Comparison of ENCODE assay signal across 24 cellular contexts in genomic region chr1:33087677-33088076, GRCh38. TPM values are rescaled to one million over a fixed set of nuclear protein-coding genes. Genes with fewer than 3 reads are reported as not detected.
A peak's percentile ranks its signal among the peaks of the same experiment; 100 is the strongest.
DNase-seq lines count a peak whose midpoint lies in the region; ATAC-seq and TF ChIP-seq lines count a peak whose summit lies in the region.
"Had no signal": no experiment of that assay in that cellular context is flagged by ENCODE, and none has a peak within 500 bp of the region (broad histone marks: within the 10 kb centered on the region; RNA-seq: fewer than 3 reads in every experiment).

No MANE protein-coding gene starts in this region.

- TF ChIP-seq CTCF in osteoblast (IDR thresholded peaks at IDR 0.05; ENCODE audit: extremely low read depth, low read depth, low read length) (no peak), MCF 10A (IDR thresholded peaks at IDR 0.05; ENCODE audit: unreplicated experiment) (no peak)

- no peaks in the 10 kb centered on the region for H3K9me3 Mint-ChIP-seq in activated CD4-positive, alpha-beta T cell treated with anti-CD3 and anti-CD28 coated beads for 36 hours (ENCODE audit: low read depth)
- H3K9me3 Mint-ChIP-seq in activated naive CD8-positive, alpha-beta T cell (ENCODE audit: low read depth): no peaks in the 10 kb centered on the region
- H3K9me3 Mint-ChIP-seq in MCF 10A (ENCODE audit: unreplicated experiment): no peaks in the 10 kb centered on the region
- H3K9me3 Mint-ChIP-seq: activated naive CD4-positive, alpha-beta T cell treated with anti-CD3 and anti-CD28 coated beads, Interleukin-2, amount 50 U/mL, for 72 hours; H9; T-helper 1 cell treated with Interleukin-12 subunit alpha and Interleukin-12 subunit beta and Interleukin-4 antibody, amounts not matched to agents 30 μg/mL and 1 μg/mL, for 36 hours had no signal

- peaks cover 10% of the 10 kb centered on the region for H4K20me1 ChIP-seq in osteoblast (ENCODE audit: insufficient read depth, low read length)

- no peak for DNase-seq in activated CD4-positive, alpha-beta T cell treated with anti-CD3 and anti-CD28 coated beads for 36 hours
- DNase-seq in activated CD4-positive, alpha-beta T cell treated with anti-CD3 and anti-CD28 coated beads, Interleukin-2, amount 50 U/mL, for 48 hours: no peak
- peak; percentile 60 for DNase-seq in osteoblast (ENCODE audit: insufficient read length, low spot score, missing footprints)
- DNase-seq in MCF 10A (ENCODE audit: unreplicated experiment): no peak
- no peak for DNase-seq in G401 (ENCODE audit: low spot score)
- DNase-seq: activated T-cell treated with anti-CD3 and anti-CD28 coated beads, Interleukin-2, amount 50 U/mL, for 48 hours; AML-193; EL; H9; Kasumi-1; kidney; NCI-H1694 treated with DMSO at 0.1 percent for 48 hours; NCI-H2227 treated with DMSO at 0.1 percent for 48 hours; NCI-H774; psoas muscle; WERI-Rb-1 had no signal

- H3K27ac ChIP-seq in KOPT-K1 (ENCODE audit: low read depth, low read length, poor library complexity, severe bottlenecking): peak overlapping the region; percentile 68
- H3K27ac ChIP-seq in osteoblast (ENCODE audit: low read depth, low read length): no peak overlapping the region
- H3K27ac ChIP-seq: neutrophil, RWPE1, WERI-Rb-1 had no signal

- H3K4me2 ChIP-seq in osteoblast (ENCODE audit: insufficient read depth, low read length): no peak overlapping the region

- no peaks in the 10 kb centered on the region for H3K79me2 ChIP-seq in osteoblast (ENCODE audit: insufficient read depth, low read length)

- no peaks in the 10 kb centered on the region for H3K9me3 ChIP-seq in KOPT-K1 (ENCODE audit: insufficient read depth, low read length, poor library complexity, severe bottlenecking)
- H3K9me3 ChIP-seq in osteoblast (ENCODE audit: low read depth, low read length): no peaks in the 10 kb centered on the region
- H3K9me3 ChIP-seq: neutrophil, psoas muscle had no signal

- H3K4me3 Mint-ChIP-seq in activated CD4-positive, alpha-beta T cell treated with anti-CD3 and anti-CD28 coated beads for 36 hours: no peak overlapping the region
- no peak overlapping the region for H3K4me3 Mint-ChIP-seq in activated naive CD8-positive, alpha-beta T cell
- H3K4me3 Mint-ChIP-seq in MCF 10A (ENCODE audit: unreplicated experiment): no peak overlapping the region
- H3K4me3 Mint-ChIP-seq: H9 had no signal

- H3K4me1 ChIP-seq in osteoblast (ENCODE audit: insufficient read depth, low read length): no peaks in the 10 kb centered on the region

- H3K27me3 ChIP-seq in osteoblast (ENCODE audit: insufficient read depth, low read length): no peaks in the 10 kb centered on the region

- POLR2A ChIA-PET in activated CD4-positive, alpha-beta T cell treated with anti-CD3 and anti-CD28 coated beads for 36 hours (lab: Charles Lee): interaction anchor here (0.6 kb wide), 1 partner anchor 9 kb away, joined by 6 read pairs; no protein-coding TSS in a partner anchor
- POLR2A ChIA-PET in MCF 10A (lab: Yijun Ruan, JAX): interaction anchor here (0.5 kb wide), 1 partner anchor 228 kb away, joined by 4 read pairs; no protein-coding TSS in a partner anchor

- H3K4me1 Mint-ChIP-seq in activated CD4-positive, alpha-beta T cell treated with anti-CD3 and anti-CD28 coated beads for 36 hours: peaks cover 16% of the 10 kb centered on the region
- peaks cover 26% of the 10 kb centered on the region for H3K4me1 Mint-ChIP-seq in activated naive CD8-positive, alpha-beta T cell (ENCODE audit: low read depth)
- H3K4me1 Mint-ChIP-seq in MCF 10A (ENCODE audit: insufficient read depth, unreplicated experiment): peaks cover 3% of the 10 kb centered on the region

- no peaks in the 10 kb centered on the region for H3K36me3 ChIP-seq in KOPT-K1 (ENCODE audit: insufficient read depth, low read length)
- H3K36me3 ChIP-seq in osteoblast (ENCODE audit: insufficient read depth, low read length): no peaks in the 10 kb centered on the region
- H3K36me3 ChIP-seq: neutrophil, WERI-Rb-1 had no signal

- no peaks in the 10 kb centered on the region for H3K36me3 Mint-ChIP-seq in activated CD4-positive, alpha-beta T cell treated with anti-CD3 and anti-CD28 coated beads for 36 hours (ENCODE audit: low read depth)
- peaks cover 3% of the 10 kb centered on the region for H3K36me3 Mint-ChIP-seq in activated naive CD8-positive, alpha-beta T cell
- peaks cover 6% of the 10 kb centered on the region for H3K36me3 Mint-ChIP-seq in MCF 10A (ENCODE audit: insufficient read depth, unreplicated experiment)
- H3K36me3 Mint-ChIP-seq: activated naive CD4-positive, alpha-beta T cell treated with anti-CD3 and anti-CD28 coated beads, Interleukin-2, amount 50 U/mL, for 72 hours had no signal

- no peak for ATAC-seq in activated CD4-positive, alpha-beta T cell treated with anti-CD3 and anti-CD28 coated beads for 36 hours
- no peak for ATAC-seq in GM18519 (IDR thresholded peaks at IDR 0.05; ENCODE audit: low FRiP score, unreplicated experiment)
- ATAC-seq: psoas muscle had no signal

- BruUV-seq in MCF 10A (replicated peaks; lab: Mats Ljungman, UMichigan): no TSS peak

- H2AFZ ChIP-seq in osteoblast (ENCODE audit: low read length): no peak overlapping the region

- CTCF ChIA-PET in activated CD4-positive, alpha-beta T cell treated with anti-CD3 and anti-CD28 coated beads for 36 hours (lab: Charles Lee): interaction anchor here (0.7 to 6.3 kb wide), 8 partner anchors 8 to 554 kb away, joined by 3 to 53 read pairs (median 5); no protein-coding TSS in a partner anchor
- CTCF ChIA-PET in MCF 10A (lab: Yijun Ruan, JAX): interaction anchor here (0.6 to 6.7 kb wide), 9 partner anchors 32 to 383 kb away, joined by 3 to 58 read pairs (median 4); no protein-coding TSS in a partner anchor

- no peak overlapping the region for H3K4me3 ChIP-seq in osteoblast (ENCODE audit: insufficient read depth, low read length)
- H3K4me3 ChIP-seq: lung, psoas muscle had no signal

- peaks cover under 1% of the 10 kb centered on the region for H3K27me3 Mint-ChIP-seq in activated CD4-positive, alpha-beta T cell treated with anti-CD3 and anti-CD28 coated beads for 36 hours
- H3K27me3 Mint-ChIP-seq in activated naive CD8-positive, alpha-beta T cell: no peaks in the 10 kb centered on the region
- no peaks in the 10 kb centered on the region for H3K27me3 Mint-ChIP-seq in MCF 10A (ENCODE audit: insufficient read depth, unreplicated experiment)

- in situ Hi-C loops in G401 (cut with HindIII; ENCODE audit: low sequenced_read_pairs): no loop called here

- H3K27ac Mint-ChIP-seq in activated CD4-positive, alpha-beta T cell treated with anti-CD3 and anti-CD28 coated beads for 36 hours: peak overlapping the region; percentile 64
- peak overlapping the region; percentile 78 for H3K27ac Mint-ChIP-seq in activated naive CD8-positive, alpha-beta T cell
- H3K27ac Mint-ChIP-seq in MCF 10A (ENCODE audit: low read depth, unreplicated experiment): no peak overlapping the region
- H3K27ac Mint-ChIP-seq: H9 had no signal

- intact Hi-C loops in activated CD4-positive, alpha-beta T cell treated with anti-CD3 and anti-CD28 coated beads for 36 hours (cut with DNase I, micrococcal nuclease): loop anchor here in 1 of 2 experiments (10.0 kb wide), 1 partner anchor 153 kb away; no protein-coding TSS in a partner anchor
- intact Hi-C loops in MCF 10A (cut with micrococcal nuclease): loop anchor here (5.0 to 10.0 kb wide), 3 partner anchors 303 to 683 kb away; no protein-coding TSS in a partner anchor

RNA-seq across cellular contexts. Expression of gene AZIN2, which starts 6.7 kb away (rescaled TPM):
- total RNA-seq in activated CD4-positive, alpha-beta T cell treated with anti-CD3 and anti-CD28 coated beads for 36 hours: 1 to 10 TPM in 1 of 2 experiments, under 1 TPM in 1; 0.98 to 2.1 TPM
- total RNA-seq in osteoblast: 11.8 and 18.8 TPM in 2 replicates
- 1.6 and 4.3 TPM in 2 replicates for total RNA-seq in MCF 10A (2022)
- 13.1 and 13.6 TPM in 2 replicates for total RNA-seq in G401 (2014; rRNA removed; shearing (Covaris generic))

RNA-seq across cellular contexts. Expression of gene AK2, which starts 51.0 kb away (rescaled TPM):
- total RNA-seq in activated CD4-positive, alpha-beta T cell treated with anti-CD3 and anti-CD28 coated beads for 36 hours: 100 to 1,000 TPM; 386 to 464 TPM
- total RNA-seq in osteoblast (89.3 and 139 TPM in 2 replicates), MCF 10A (2022) (286 and 390 TPM in 2 replicates)
- total RNA-seq in G401 (2014; rRNA removed; shearing (Covaris generic)): 244 and 260 TPM in 2 replicates
